30 cellular contexts compared by ENCODE assay signal in the genomic region with DNA sequence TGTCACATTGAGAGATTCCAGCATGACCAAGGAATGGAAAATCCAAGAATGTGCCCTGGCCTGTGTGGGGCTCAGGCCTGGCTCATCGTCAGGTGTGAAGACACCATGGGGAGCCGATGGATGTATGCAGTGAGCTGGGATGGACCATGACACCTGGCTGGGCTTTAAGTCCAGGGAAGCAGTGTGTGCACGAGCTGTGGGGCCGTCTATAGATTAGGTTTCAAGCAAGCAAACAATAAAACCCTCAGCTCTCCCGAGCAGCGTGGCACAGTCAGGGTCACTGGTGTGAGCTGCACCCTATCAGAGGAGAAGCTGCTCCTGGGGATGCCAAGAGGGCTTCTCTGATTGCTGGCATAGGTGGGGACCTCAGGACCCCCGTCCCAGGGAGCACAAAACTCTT.
"Had no signal": no experiment of that assay in that cellular context is flagged by ENCODE, and none has a peak within 500 bp of the region (broad histone marks: within the 10 kb centered on the region; RNA-seq: fewer than 3 reads in every experiment).

No MANE protein-coding gene starts in this region.

- H3K27me3 Mint-ChIP-seq: dendritic cell treated with granulocyte-macrophage colony-stimulating factor and Interleukin-4, amounts not matched to agents 40 ng/mL and 50 ng/mL, for 4 days; naive B cell; natural killer cell treated with Interleukin-12 subunit alpha and Interleukin-12 subunit beta and Interleukin-15 and Interleukin-18, amount 100 ng/mL, for 72 hours; stimulated activated naive CD8-positive, alpha-beta T cell treated with anti-CD3 and anti-CD28 coated beads, Interleukin-15, amount 100 ng/mL, for 72 hours had no signal

- ATAC-seq: foreskin keratinocyte; heart right ventricle; left ventricle myocardium superior; lower lobe of right lung; mucosa of descending colon; natural killer cell treated with Interleukin-12 subunit alpha and Interleukin-12 subunit beta and Interleukin-15 and Interleukin-18, amount 100 ng/mL, for 72 hours; right lobe of liver; stimulated activated naive CD8-positive, alpha-beta T cell treated with anti-CD3 and anti-CD28 coated beads, Interleukin-15, amount 100 ng/mL, for 72 hours had no signal

- DNase-seq: caudate nucleus; colonic mucosa; effector CD8-positive, alpha-beta T cell; foreskin keratinocyte; glutamatergic neuron; heart right ventricle; hippocampal formation; immature natural killer cell; left ventricle myocardium superior; lower lobe of right lung; mucosa of descending colon; naive B cell; retina; right lobe of liver; stimulated activated CD4-positive, alpha-beta T cell treated with anti-CD3 and anti-CD28 coated beads, Interleukin-12 subunit alpha, Interleukin-12 subunit beta, amount 100 ng/mL, for 4 hours; stimulated activated CD4-positive, alpha-beta T cell treated with anti-CD3 and anti-CD28 coated beads, Interleukin-1b, Interleukin-23, amount 100 ng/mL, for 48 hours; stimulated activated CD4-positive, alpha-beta T cell treated with anti-CD3 and anti-CD28 coated beads, Interleukin-4, amount 100 ng/mL, for 1 hour; stimulated activated CD8-positive, alpha-beta memory T cell treated with anti-CD3 and anti-CD28 coated beads, Interleukin-4, amount 100 ng/mL, for 48 hours; stimulated activated naive CD4-positive, alpha-beta T cell; stimulated activated naive CD8-positive, alpha-beta T cell treated with anti-CD3 and anti-CD28 coated beads, Interleukin-15, amount 100 ng/mL, for 72 hours; substantia nigra; testis; upper lobe of left lung had no signal

- H3K27ac Mint-ChIP-seq: dendritic cell treated with granulocyte-macrophage colony-stimulating factor and Interleukin-4, amounts not matched to agents 40 ng/mL and 50 ng/mL, for 4 days; immature natural killer cell; mesothelial cell of epicardium; natural killer cell treated with Interleukin-12 subunit alpha and Interleukin-12 subunit beta and Interleukin-15 and Interleukin-18, amount 100 ng/mL, for 72 hours; neural progenitor cell; stimulated activated naive CD8-positive, alpha-beta T cell treated with anti-CD3 and anti-CD28 coated beads, Interleukin-15, amount 100 ng/mL, for 72 hours had no signal

- H3K36me3 ChIP-seq: neural progenitor cell had no signal

- H3K9me3 Mint-ChIP-seq: dendritic cell treated with granulocyte-macrophage colony-stimulating factor and Interleukin-4, amounts not matched to agents 40 ng/mL and 50 ng/mL, for 4 days; immature natural killer cell; mesothelial cell of epicardium; naive B cell; natural killer cell treated with Interleukin-12 subunit alpha and Interleukin-12 subunit beta and Interleukin-15 and Interleukin-18, amount 100 ng/mL, for 72 hours; neural progenitor cell; stimulated activated naive CD8-positive, alpha-beta T cell treated with anti-CD3 and anti-CD28 coated beads, Interleukin-15, amount 100 ng/mL, for 72 hours had no signal

- H3K27ac ChIP-seq: colonic mucosa, foreskin keratinocyte, heart right ventricle, lower lobe of right lung, neural progenitor cell, right lobe of liver, testis, upper lobe of left lung had no signal

- H3K4me3 ChIP-seq: colonic mucosa, esophagus muscularis mucosa, heart right ventricle, lower lobe of right lung, mucosa of descending colon, neural progenitor cell, right lobe of liver, smooth muscle cell, testis, tibial artery, upper lobe of left lung had no signal

- H3K9me3 ChIP-seq: colonic mucosa, esophagus muscularis mucosa, heart right ventricle, lower lobe of right lung, mucosa of descending colon, right lobe of liver, testis, tibial artery, upper lobe of left lung had no signal

- H3K4me1 Mint-ChIP-seq: mesothelial cell of epicardium; naive B cell; stimulated activated naive CD8-positive, alpha-beta T cell treated with anti-CD3 and anti-CD28 coated beads, Interleukin-15, amount 100 ng/mL, for 72 hours had no signal

- H3K27me3 ChIP-seq: colonic mucosa, esophagus muscularis mucosa, foreskin keratinocyte, heart right ventricle, neural progenitor cell, right lobe of liver, testis, tibial artery, upper lobe of left lung had no signal

- H3K4me1 ChIP-seq: colonic mucosa, foreskin keratinocyte, lower lobe of right lung, neural progenitor cell, upper lobe of left lung had no signal

- H3K4me3 Mint-ChIP-seq: dendritic cell treated with granulocyte-macrophage colony-stimulating factor and Interleukin-4, amounts not matched to agents 40 ng/mL and 50 ng/mL, for 4 days; immature natural killer cell; mesothelial cell of epicardium; natural killer cell treated with Interleukin-12 subunit alpha and Interleukin-12 subunit beta and Interleukin-15 and Interleukin-18, amount 100 ng/mL, for 72 hours; neural progenitor cell; stimulated activated naive CD8-positive, alpha-beta T cell treated with anti-CD3 and anti-CD28 coated beads, Interleukin-15, amount 100 ng/mL, for 72 hours had no signal
